ENCODE assay signal across 8 cellular contexts in genomic region chr2:206981739-206982336, GRCh38. TPM values are rescaled to one million over a fixed set of nuclear protein-coding genes. Genes with fewer than 3 reads are reported as not detected.
DNase-seq lines count a peak whose midpoint lies in the region; ATAC-seq and TF ChIP-seq lines count a peak whose summit lies in the region.

No MANE protein-coding gene starts in this region.

- POLR2A ChIA-PET in CD8-positive, alpha-beta T cell (lab: Charles Lee), result no interaction called here
- POLR2A ChIA-PET in PC-9 (lab: Charles Lee; ENCODE audit: unreplicated experiment), result interaction anchor here (0.8 kb wide), 1 partner anchor 493 kb away, joined by 7 read pairs; no protein-coding TSS in a partner anchor

- H3K27ac Mint-ChIP-seq in CD8-positive, alpha-beta T cell, result no peak overlapping the region

- no peaks in the 10 kb centered on the region for H3K36me3 ChIP-seq in CD8-positive, alpha-beta T cell (ENCODE audit: insufficient read depth, low read length)
- H3K36me3 ChIP-seq in PC-9 (ENCODE audit: low read depth), result no peaks in the 10 kb centered on the region
- H3K36me3 ChIP-seq in neural cell (ENCODE audit: insufficient read depth, low read length), result no peaks in the 10 kb centered on the region

- CTCF ChIA-PET in CD8-positive, alpha-beta T cell (lab: Charles Lee), result interaction anchor here (0.8 to 3.8 kb wide), 3 partner anchors 10 to 491 kb away, joined by 3 to 18 read pairs (median 3); no protein-coding TSS in a partner anchor
- CTCF ChIA-PET in PC-9 (lab: Charles Lee), result interaction anchor here (0.5 to 1.1 kb wide), 2 partner anchors 353 to 491 kb away, joined by 3 read pairs; no protein-coding TSS in a partner anchor

- TF ChIP-seq RAD21 in neural cell (conservative IDR thresholded peaks at IDR 0.05), result peak; percentile 100

- no peak overlapping the region for H3K4me2 ChIP-seq in PC-9
- no peak overlapping the region for H3K4me2 ChIP-seq in neural cell (ENCODE audit: low read length)

- H2AFZ ChIP-seq in PC-9 (no peak overlapping the region), neural cell (ENCODE audit: low read depth, low read length) (no peak overlapping the region)

- H3K9me3 Mint-ChIP-seq in CD8-positive, alpha-beta T cell, result no peaks in the 10 kb centered on the region

- TF ChIP-seq CTCF in CD8-positive, alpha-beta T cell (IDR thresholded peaks at IDR 0.05), result no peak
- TF ChIP-seq CTCF in PC-9 (conservative IDR thresholded peaks at IDR 0.05) (peak; percentile 72), fibroblast of villous mesenchyme (IDR thresholded peaks at IDR 0.05; ENCODE audit: insufficient read depth, low read depth, low read length) (peak; percentile 86), neural cell (IDR thresholded peaks at IDR 0.05; ENCODE audit: poor library complexity, severe bottlenecking) (peak; percentile 97)

- H3F3A ChIP-seq in PC-9 (ENCODE audit: insufficient read depth, low read depth) (peaks cover 6% of the 10 kb centered on the region; the same call in 1 of the 2 replicates), neural cell (ENCODE audit: insufficient read depth, low read length, poor library complexity, severe bottlenecking) (no peaks in the 10 kb centered on the region)

- no peaks in the 10 kb centered on the region for H3K9me2 ChIP-seq in PC-9 (ENCODE audit: insufficient read depth)
- H3K9me2 ChIP-seq in neural cell (ENCODE audit: insufficient read depth, low read length), result no peaks in the 10 kb centered on the region

- H3K4me1 Mint-ChIP-seq in CD8-positive, alpha-beta T cell (ENCODE audit: low read depth), result no peaks in the 10 kb centered on the region

- H3K36me3 Mint-ChIP-seq in CD8-positive, alpha-beta T cell, result no peaks in the 10 kb centered on the region

- intact Hi-C loops in CD8-positive, alpha-beta T cell (cut with DNase I, micrococcal nuclease), result loop anchor here (1.0 to 5.0 kb wide), 2 partner anchors 493 to 1090 kb away; no protein-coding TSS in a partner anchor
- intact Hi-C loops in PC-9 (cut with micrococcal nuclease; ENCODE audit: unreplicated experiment), result loop anchor here (1.0 to 10.0 kb wide), 7 partner anchors 182 to 1093 kb away; partner anchors contain the start of gene METTL21A

- peak overlapping the region; percentile 24 for H3K9ac ChIP-seq in neural cell (ENCODE audit: low read length)

- no peak overlapping the region for H3K4me3 Mint-ChIP-seq in CD8-positive, alpha-beta T cell

- H3K79me2 ChIP-seq in PC-9 (ENCODE audit: low read depth), result no peaks in the 10 kb centered on the region
- H3K79me2 ChIP-seq in neural cell (replicated peaks; ENCODE audit: insufficient read depth, low read length), result peaks cover 7% of the 10 kb centered on the region

- no peaks in the 10 kb centered on the region for H3K27me3 ChIP-seq in CD8-positive, alpha-beta T cell (ENCODE audit: insufficient read depth, low read length)
- H3K27me3 ChIP-seq in PC-9 (ENCODE audit: insufficient read depth, low read depth), result no peaks in the 10 kb centered on the region
- H3K27me3 ChIP-seq in neural cell (ENCODE audit: insufficient read depth, low read depth, low read length), result no peaks in the 10 kb centered on the region

- no TSS peak for BruUV-seq in PC-9 (replicated peaks; lab: Mats Ljungman, UMichigan)

- DNase-seq in CD8-positive, alpha-beta T cell, result peak; percentile 14 to 58 (median 40)
- peak; percentile 11 for DNase-seq in Jurkat, Clone E6-1 (ENCODE audit: low read depth, low spot score)
- DNase-seq in PC-9 (peak in 1 of 2 experiments; percentile 56), fibroblast of villous mesenchyme (ENCODE audit: low read depth) (peak; percentile 75), ureter (ENCODE audit: low spot score) (peak; percentile 76)
- peak; percentile 22 for DNase-seq in activated effector memory CD4-positive, alpha-beta T cell treated with Interleukin-2 at 50 U/mL for 16 hours

- H4K20me1 ChIP-seq in PC-9 (ENCODE audit: insufficient read depth) (no peaks in the 10 kb centered on the region), neural cell (ENCODE audit: insufficient read depth) (no peaks in the 10 kb centered on the region)

- peak; percentile 42 for TF ChIP-seq EP300 in neural cell (conservative IDR thresholded peaks at IDR 0.05; ENCODE audit: poor library complexity, severe bottlenecking)

- peak; percentile 52 for ATAC-seq in CD8-positive, alpha-beta T cell
- ATAC-seq in HG02938 (IDR thresholded peaks at IDR 0.05; ENCODE audit: unreplicated experiment), result no peak

- no peak overlapping the region for H3K27ac ChIP-seq in CD8-positive, alpha-beta T cell (ENCODE audit: low read depth, low read length)
- H3K27ac ChIP-seq in PC-9 (no peak overlapping the region), neural cell (ENCODE audit: low read length) (peak overlapping the region; percentile 24)

- no peaks in the 10 kb centered on the region for H3K9me3 ChIP-seq in CD8-positive, alpha-beta T cell (ENCODE audit: low read length)
- no peaks in the 10 kb centered on the region for H3K9me3 ChIP-seq in PC-9 (ENCODE audit: insufficient read depth, low read depth)
- H3K9me3 ChIP-seq in neural cell (ENCODE audit: low read length), result no peaks in the 10 kb centered on the region

- no peaks in the 10 kb centered on the region for H3K4me1 ChIP-seq in CD8-positive, alpha-beta T cell (ENCODE audit: insufficient read depth, low read length)
- H3K4me1 ChIP-seq in PC-9 (replicated peaks; ENCODE audit: insufficient read depth), result peaks cover 32% of the 10 kb centered on the region

- H3K27me3 Mint-ChIP-seq in CD8-positive, alpha-beta T cell (ENCODE audit: low read depth), result no peaks in the 10 kb centered on the region

- no peak overlapping the region for H3K4me3 ChIP-seq in CD8-positive, alpha-beta T cell (ENCODE audit: low read depth, low read length)
- no peak overlapping the region for H3K4me3 ChIP-seq in Jurkat, Clone E6-1 (ENCODE audit: low read length)
- H3K4me3 ChIP-seq in PC-9, result no peak overlapping the region
- H3K4me3 ChIP-seq in fibroblast of villous mesenchyme (ENCODE audit: low read depth, low read length), result no peak overlapping the region
- peak overlapping the region; percentile 17 for H3K4me3 ChIP-seq in neural cell (ENCODE audit: low read length)

TF ChIP-seq in neural cell, 6 proteins besides CTCF, POLR2A, EP300 and RAD21:
- TF ChIP-seq SMC3 (conservative IDR thresholded peaks at IDR 0.05; ENCODE audit: poor library complexity) (peak; percentile 100), TAF1 (IDR thresholded peaks at IDR 0.05; ENCODE audit: low read depth) (no peak), REST (IDR thresholded peaks at IDR 0.05; ENCODE audit: borderline replicate concordance) (no peak), POLR2AphosphoS5 (IDR thresholded peaks at IDR 0.05) (peak; percentile 33), MXI1 (conservative IDR thresholded peaks at IDR 0.05; ENCODE audit: poor library complexity, severe bottlenecking) (peak; percentile 11), EZH2 (IDR thresholded peaks at IDR 0.05; ENCODE audit: borderline replicate concordance, insufficient read depth, low read length, poor library complexity, severe bottlenecking) (no peak)
TF ChIP-seq in neural cell: peak in this region for 3.

RNA-seq across cellular contexts. Expression of gene CPO, which starts 42.5 kb away (rescaled TPM):
- not detected for total RNA-seq in CD8-positive, alpha-beta T cell
- not detected for polyA plus RNA-seq in Jurkat, Clone E6-1 (2012; ENCODE audit: insufficient read depth, insufficient read length)
- total RNA-seq in PC-9 (2021) (not detected in 2 replicates), fibroblast of villous mesenchyme (not detected in 2 replicates), ureter (not detected)
- 0.60 and 1.2 TPM in 2 replicates for polyA plus RNA-seq in neural cell
- 0.69 TPM in 1 of 2 replicates, not detected in the other for polyA minus RNA-seq in neural cell
